In the genomic region with DNA sequence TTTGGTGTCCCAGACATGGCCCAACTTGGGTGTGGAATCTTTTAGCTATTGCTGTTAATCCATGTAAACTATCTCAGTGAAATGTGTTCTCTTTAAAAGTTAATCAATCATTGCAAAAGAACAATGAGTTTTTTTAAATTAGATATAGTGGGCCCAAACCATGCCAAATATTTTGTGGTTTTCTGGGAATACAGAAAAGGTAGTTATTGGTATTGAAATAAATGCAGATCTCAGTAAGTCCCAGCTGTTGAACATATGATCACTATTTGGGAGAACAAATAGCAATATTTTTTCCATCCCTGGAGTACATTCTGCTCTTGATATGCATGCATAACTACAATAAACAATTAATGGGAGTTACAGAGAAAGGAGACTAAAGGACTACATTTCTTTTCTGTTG, we compare ENCODE assay signal across 1 cellular context.
TF ChIP-seq lines count a peak whose summit lies in the region.

No MANE protein-coding gene starts in this region.

TF ChIP-seq in IMR-90, 13 proteins besides CTCF, POLR2A, EP300 and RAD21 (continued from another document):
- TF ChIP-seq, protein P1, sequence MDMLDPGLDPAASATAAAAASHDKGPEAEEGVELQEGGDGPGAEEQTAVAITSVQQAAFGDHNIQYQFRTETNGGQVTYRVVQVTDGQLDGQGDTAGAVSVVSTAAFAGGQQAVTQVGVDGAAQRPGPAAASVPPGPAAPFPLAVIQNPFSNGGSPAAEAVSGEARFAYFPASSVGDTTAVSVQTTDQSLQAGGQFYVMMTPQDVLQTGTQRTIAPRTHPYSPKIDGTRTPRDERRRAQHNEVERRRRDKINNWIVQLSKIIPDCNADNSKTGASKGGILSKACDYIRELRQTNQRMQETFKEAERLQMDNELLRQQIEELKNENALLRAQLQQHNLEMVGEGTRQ (IDR thresholded peaks at IDR 0.05; ENCODE audit: low read depth, low read length), result no peak
- TF ChIP-seq MAFK (IDR thresholded peaks at IDR 0.05; ENCODE audit: low read depth, low read length), result no peak
- no peak for TF ChIP-seq FOS (IDR thresholded peaks at IDR 0.05; ENCODE audit: low read depth, low read length)
- TF ChIP-seq RCOR1 (IDR thresholded peaks at IDR 0.05; ENCODE audit: insufficient replicate concordance, low read length), result no peak
- TF ChIP-seq MAZ (IDR thresholded peaks at IDR 0.05; ENCODE audit: borderline replicate concordance, low read depth, low read length), result no peak
- no peak for TF ChIP-seq NFE2L2 (IDR thresholded peaks at IDR 0.05; ENCODE audit: low read depth, low read length)
- no peak for TF ChIP-seq MXI1 (IDR thresholded peaks at IDR 0.05; ENCODE audit: borderline replicate concordance, low read depth, low read length)
- no peak for TF ChIP-seq BHLHE40 (IDR thresholded peaks at IDR 0.05; ENCODE audit: low read depth, low read length)
- TF ChIP-seq RFX5 (IDR thresholded peaks at IDR 0.05; ENCODE audit: low read depth, low read length), result no peak
- no peak for TF ChIP-seq CEBPB (IDR thresholded peaks at IDR 0.05; ENCODE audit: low read depth, low read length)
